In genomic region chr10:63286754-63287264, GRCh38 we compare ENCODE assay signal across 10 cellular contexts.
DNase-seq lines count a peak whose midpoint lies in the region; ATAC-seq, FAIRE-seq and TF ChIP-seq lines count a peak whose summit lies in the region.
"Had no signal": no experiment of that assay in that cellular context is flagged by ENCODE, and none has a peak within 500 bp of the region (broad histone marks: within the 10 kb centered on the region; RNA-seq: fewer than 3 reads in every experiment).

No MANE protein-coding gene starts in this region.

- no peak for DNase-seq in memory B cell (ENCODE audit: low spot score in 2 of 2)
- no peak for DNase-seq in GM12891 (ENCODE audit: insufficient read length, low spot score)
- no peak for DNase-seq in LoVo (ENCODE audit: low spot score)
- DNase-seq in stimulated activated CD4-positive, alpha-beta T cell treated with anti-CD3 and anti-CD28 coated beads, Interleukin-4, amount 100 ng/mL, for 24 hours, result no peak
- DNase-seq: DND-41, NCI-H2029, Right ventricle myocardium superior had no signal

- ATAC-seq in GM19043 (IDR thresholded peaks at IDR 0.05; ENCODE audit: low read depth, unreplicated experiment), result peak; percentile 83
- ATAC-seq in HG02571 (IDR thresholded peaks at IDR 0.05; ENCODE audit: unreplicated experiment), result peak; percentile 70
- ATAC-seq in HG03432 (IDR thresholded peaks at IDR 0.05; ENCODE audit: unreplicated experiment), result peak; percentile 82
- ATAC-seq in memory B cell (ENCODE audit: low read depth), result no peak

- H3K9me3 Mint-ChIP-seq in memory B cell, result no peaks in the 10 kb centered on the region

- H3K4me1 Mint-ChIP-seq in memory B cell, result peaks cover 10% of the 10 kb centered on the region

- H3K4me3 Mint-ChIP-seq in memory B cell, result no peak overlapping the region

- peak overlapping the region; percentile 48 for H3K27ac Mint-ChIP-seq in memory B cell

- H3K36me3 Mint-ChIP-seq in memory B cell, result no peaks in the 10 kb centered on the region

- no peak for TF ChIP-seq POLR2A in GM12891 (IDR thresholded peaks at IDR 0.05; ENCODE audit: low read depth, low read length)

- FAIRE-seq in GM12891 (lab: Jason Lieb, UNC), result no peak

- no peaks in the 10 kb centered on the region for H3K27me3 Mint-ChIP-seq in memory B cell

TF ChIP-seq in GM12891, 5 proteins besides CTCF, POLR2A, EP300 and RAD21:
- no peak for TF ChIP-seq PAX5 (IDR thresholded peaks at IDR 0.05; ENCODE audit: insufficient read depth, low read length, severe bottlenecking)
- TF ChIP-seq SPI1 (IDR thresholded peaks at IDR 0.05; ENCODE audit: low read depth, low read length), result no peak
- no peak for TF ChIP-seq POLR2AphosphoS5 (IDR thresholded peaks at IDR 0.05; ENCODE audit: low read depth, low read length)
- no peak for TF ChIP-seq POU2F2 (IDR thresholded peaks at IDR 0.05; ENCODE audit: low read depth, low read length)
